8 cellular contexts compared by ENCODE assay signal in genomic region chr6:136647363-136647763, GRCh38.
DNase-seq lines count a peak whose midpoint lies in the region; ATAC-seq and TF ChIP-seq lines count a peak whose summit lies in the region.

No MANE protein-coding gene starts in this region.

- ATAC-seq in GM21576 (IDR thresholded peaks at IDR 0.05; ENCODE audit: unreplicated experiment) (peak; percentile 62), omental fat pad (ENCODE audit: low FRiP score) (peak; percentile 80), GM21528 (IDR thresholded peaks at IDR 0.05; ENCODE audit: low FRiP score, unreplicated experiment) (no peak)

- TF ChIP-seq CTCF in cardiac fibroblast (IDR thresholded peaks at IDR 0.05; ENCODE audit: low read depth, low read length) (no peak), omental fat pad (IDR thresholded peaks at IDR 0.05) (no peak)

- peak; percentile 70 for DNase-seq in ELR (ENCODE audit: low read depth)
- peak; percentile 63 for DNase-seq in RPMI7951 (ENCODE audit: low read depth)
- peak; percentile 92 to 95 for DNase-seq in cardiac fibroblast (ENCODE audit: low read depth in 2 of 2)
- no peak for DNase-seq in omental fat pad (ENCODE audit: low spot score)
- DNase-seq in COR-L47 (lab: John Stamatoyannopoulos, UW), result no peak
- no peak for DNase-seq in epidermal melanocyte (ENCODE audit: insufficient read length, low spot score)

- peak overlapping the region in 1 of 2 donors; percentile 36 for H3K4me3 ChIP-seq in cardiac fibroblast (replicated peaks in 1 of 2; ENCODE audit: low read depth in 2 of 2, low read length in 2 of 2)

Comparison
In these comparisons a context has a peak if more than half of its experiments do, and no peak if none do; other contexts are left out.
1. DNase-seq: peak in ELR (single experiment), RPMI7951 (single experiment) and cardiac fibroblast (2 of 2); none in omental fat pad (single experiment), COR-L47 (single experiment) and epidermal melanocyte (single experiment).